ENCODE assay signal across 7 cellular contexts in the genomic region with DNA sequence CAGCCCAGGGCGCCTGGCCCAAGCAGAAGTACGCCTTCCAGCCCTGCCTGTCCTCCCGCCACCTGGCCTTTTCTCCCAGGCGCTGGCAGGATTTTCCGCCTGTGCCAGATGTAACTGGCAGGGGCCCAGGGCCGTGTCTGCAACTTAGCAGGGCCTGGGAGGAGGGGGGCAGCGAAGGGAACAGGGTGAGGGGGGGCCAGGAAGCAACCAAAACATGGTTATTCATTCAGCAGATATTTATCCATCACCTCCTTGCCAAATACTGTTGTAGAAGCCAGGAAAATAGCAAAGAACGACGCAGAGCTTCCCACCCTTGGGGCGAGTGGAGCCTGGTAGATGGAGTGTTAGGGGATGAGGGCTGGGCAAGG. TPM values are rescaled to one million over a fixed set of nuclear protein-coding genes. Genes with fewer than 3 reads are reported as not detected.
A peak's percentile ranks its signal among the peaks of the same experiment; 100 is the strongest.
DNase-seq lines count a peak whose midpoint lies in the region; ATAC-seq and TF ChIP-seq lines count a peak whose summit lies in the region.

No MANE protein-coding gene starts in this region.

- peak overlapping the region; percentile 59 to 88 (median 81) for H3K27ac ChIP-seq in body of pancreas
- peak overlapping the region; percentile 8 to 16 for H3K27ac ChIP-seq in testis

- H3K9me3 Mint-ChIP-seq in activated CD4-positive, alpha-beta T cell treated with anti-CD3 and anti-CD28 coated beads for 36 hours (ENCODE audit: low read depth), result no peaks in the 10 kb centered on the region

- H3K4me1 Mint-ChIP-seq in activated CD4-positive, alpha-beta T cell treated with anti-CD3 and anti-CD28 coated beads for 36 hours, result no peaks in the 10 kb centered on the region

- H3K9me3 ChIP-seq in body of pancreas (no peaks in the 10 kb centered on the region), testis (no peaks in the 10 kb centered on the region)

- CTCF ChIA-PET in activated CD4-positive, alpha-beta T cell treated with anti-CD3 and anti-CD28 coated beads for 36 hours (lab: Charles Lee), result interaction anchor here (0.6 kb wide), 1 partner anchor 334 kb away, joined by 3 read pairs; no protein-coding TSS in a partner anchor

- intact Hi-C loops in body of pancreas (cut with DNase I) (no loop called here), testis (cut with DNase I; ENCODE audit: low total_unique reads) (no loop called here)
- intact Hi-C loops in activated CD4-positive, alpha-beta T cell treated with anti-CD3 and anti-CD28 coated beads for 36 hours (cut with DNase I, micrococcal nuclease), result no loop called here

- no peaks in the 10 kb centered on the region for H3K36me3 Mint-ChIP-seq in activated CD4-positive, alpha-beta T cell treated with anti-CD3 and anti-CD28 coated beads for 36 hours (ENCODE audit: low read depth)

- H3K27me3 Mint-ChIP-seq in activated CD4-positive, alpha-beta T cell treated with anti-CD3 and anti-CD28 coated beads for 36 hours, result peaks cover 15% of the 10 kb centered on the region

- ATAC-seq in body of pancreas (peak; percentile 90), HG02798 (IDR thresholded peaks at IDR 0.05; ENCODE audit: poor library complexity, unreplicated experiment) (no peak)
- no peak for ATAC-seq in activated CD4-positive, alpha-beta T cell treated with anti-CD3 and anti-CD28 coated beads for 36 hours

- no peak overlapping the region for H3K4me3 ChIP-seq in body of pancreas
- H3K4me3 ChIP-seq in testis, result no peak overlapping the region

- H3K27me3 ChIP-seq in body of pancreas, result no peaks in the 10 kb centered on the region
- no peaks in the 10 kb centered on the region for H3K27me3 ChIP-seq in testis

- TF ChIP-seq POLR2A in body of pancreas (IDR thresholded peaks at IDR 0.05) (peak in 1 of 3 donors; percentile 19), testis (IDR thresholded peaks at IDR 0.05) (no peak)

- DNase-seq in NCI-H1436 (lab: John Stamatoyannopoulos, UW) (peak; percentile 78), body of pancreas (peak; percentile 97 to 99 (median 98)), left kidney (ENCODE audit: low read depth, low spot score) (peak; percentile 75), testis (peak; percentile 81)
- DNase-seq in activated T-cell treated with anti-CD3 and anti-CD28 coated beads, Interleukin-2, amount 50 U/mL, for 48 hours, result no peak
- no peak for DNase-seq in activated CD4-positive, alpha-beta T cell treated with anti-CD3 and anti-CD28 coated beads for 36 hours

- no peak overlapping the region for H3K4me3 Mint-ChIP-seq in activated CD4-positive, alpha-beta T cell treated with anti-CD3 and anti-CD28 coated beads for 36 hours

- peak in 1 of 7 experiments; percentile 9 for TF ChIP-seq CTCF in body of pancreas (IDR thresholded peaks at IDR 0.05)
- TF ChIP-seq CTCF in testis (IDR thresholded peaks at IDR 0.05), result no peak

- H3K36me3 ChIP-seq in body of pancreas (replicated peaks in 1 of 2; ENCODE audit: insufficient read depth in 1 of 2, low read depth in 2 of 2) (no peaks in the 10 kb centered on the region), testis (ENCODE audit: low read depth, missing control alignments) (no peaks in the 10 kb centered on the region)

- POLR2A ChIA-PET in activated CD4-positive, alpha-beta T cell treated with anti-CD3 and anti-CD28 coated beads for 36 hours (lab: Charles Lee), result no interaction called here

- H3K4me1 ChIP-seq in body of pancreas, result peaks cover 35% of the 10 kb centered on the region
- H3K4me1 ChIP-seq in testis, result peaks cover 20% of the 10 kb centered on the region

- 0 to 2% methylated on average over 4 to 9 of the region's 10 CpGs for WGBS in body of pancreas, 2 donors
- WGBS in testis, 2 donors, result 24% methylated on average over 9 to 10 of the region's 10 CpGs

- no peak overlapping the region for H3K27ac Mint-ChIP-seq in activated CD4-positive, alpha-beta T cell treated with anti-CD3 and anti-CD28 coated beads for 36 hours

RNA-seq across cellular contexts. Expression of a gene that starts 5.6 kb away (rescaled TPM):
- total RNA-seq in body of pancreas (under 1 TPM in 1 of 2 donors, not detected in 1; 0.33 TPM), testis (10 to 100 TPM in 1 of 2 donors, 1 to 10 TPM in 1; 9.1 to 12.5 TPM)
- 8.1 TPM for polyA plus RNA-seq in testis (ENCODE audit: insufficient read depth, low read depth, low replicate concordance)
- 1 to 10 TPM; 2.6 to 3.5 TPM for total RNA-seq in activated CD4-positive, alpha-beta T cell treated with anti-CD3 and anti-CD28 coated beads for 36 hours

RNA-seq across cellular contexts. Expression of a gene that starts 38.2 kb away (rescaled TPM):
- 1 to 10 TPM; 3.3 to 6.2 TPM for total RNA-seq in body of pancreas
- 10 to 100 TPM in 1 of 2 donors, 1 to 10 TPM in 1; 4.8 to 10.7 TPM for total RNA-seq in testis
- 5.6 TPM for polyA plus RNA-seq in testis (ENCODE audit: insufficient read depth, low read depth, low replicate concordance)
- total RNA-seq in activated CD4-positive, alpha-beta T cell treated with anti-CD3 and anti-CD28 coated beads for 36 hours, result 1 to 10 TPM; 4.3 to 4.8 TPM

RNA-seq across cellular contexts. Expression of a gene that starts 46.1 kb away (rescaled TPM):
- total RNA-seq in body of pancreas, result 10 to 100 TPM; 34.5 to 45.2 TPM
- 10 to 100 TPM; 70.5 to 76.6 TPM for total RNA-seq in testis
- polyA plus RNA-seq in testis (ENCODE audit: insufficient read depth, low read depth, low replicate concordance), result 30.2 TPM
- 1 to 10 TPM; 4.7 to 6.3 TPM for total RNA-seq in activated CD4-positive, alpha-beta T cell treated with anti-CD3 and anti-CD28 coated beads for 36 hours

Comparison
In these comparisons a context has a peak if more than half of its experiments do, and no peak if none do; other contexts are left out.
1. DNase-seq: peak in NCI-H1436 (single experiment), body of pancreas (4 of 4), left kidney (single experiment) and testis (single experiment); none in activated T-cell treated with anti-CD3 and anti-CD28 coated beads, Interleukin-2, amount 50 U/mL, for 48 hours (0 of 2) and activated CD4-positive, alpha-beta T cell treated with anti-CD3 and anti-CD28 coated beads for 36 hours (single experiment).
2. RNA of a gene that starts 46.1 kb away (total RNA-seq): 70.5 to 76.6 TPM in testis and 34.5 to 45.2 TPM in body of pancreas; 4.7 to 6.3 TPM in activated CD4-positive, alpha-beta T cell treated with anti-CD3 and anti-CD28 coated beads for 36 hours; every median in the first group is over 4 times any median in the second.